ENCODE assay signal across 9 cellular contexts in genomic region chr22:38260760-38261477, GRCh38. TPM values are rescaled to one million over a fixed set of nuclear protein-coding genes. Genes with fewer than 3 reads are reported as not detected.
DNase-seq lines count a peak whose midpoint lies in the region; ATAC-seq and TF ChIP-seq lines count a peak whose summit lies in the region.
"Had no signal": no experiment of that assay in that cellular context is flagged by ENCODE, and none has a peak within 500 bp of the region (broad histone marks: within the 10 kb centered on the region; RNA-seq: fewer than 3 reads in every experiment).

No MANE protein-coding gene starts in this region.

- no peak for DNase-seq in activated naive CD4-positive, alpha-beta T cell treated with anti-CD3 and anti-CD28 coated beads, Interleukin-2, amount 50 U/mL, for 72 hours (ENCODE audit: low spot score in 2 of 2)
- DNase-seq in activated naive CD4-positive, alpha-beta T cell treated with anti-CD3 and anti-CD28 coated beads, Interleukin-2, amount 50 U/mL, for 16 hours, result no peak
- DNase-seq in astrocyte of the hippocampus (ENCODE audit: low read depth, low spot score), result peak; percentile 68
- no peak for DNase-seq in mesothelial cell of epicardium (ENCODE audit: low spot score in 2 of 2, unreplicated experiment in 2 of 2)
- DNase-seq in upper lobe of right lung, result no peak
- DNase-seq in Calu3, result no peak
- no peak for DNase-seq in DMS53 (lab: John Stamatoyannopoulos, UW)
- no peak for DNase-seq in cortex of kidney (lab: John Stamatoyannopoulos, UW)

- ATAC-seq in activated naive CD4-positive, alpha-beta T cell treated with anti-CD3 and anti-CD28 coated beads, Interleukin-2, amount 50 U/mL, for 72 hours, result no peak
- no peak for ATAC-seq in upper lobe of right lung

- peak overlapping the region; percentile 12 for H3K4me3 ChIP-seq in upper lobe of right lung

- H3K4me3 Mint-ChIP-seq in mesothelial cell of epicardium (no peak overlapping the region), Calu3 (ENCODE audit: low read depth, unreplicated experiment) (no peak overlapping the region)
- H3K4me3 Mint-ChIP-seq: stimulated activated naive CD8-positive, alpha-beta T cell treated with anti-CD3 and anti-CD28 coated beads, Interleukin-15, Interleukin-2, amounts not matched to agents 100 ng/mL and 50 ng/mL, for 24 hours had no signal

- H3K27me3 ChIP-seq in upper lobe of right lung, result no peaks in the 10 kb centered on the region

- no peaks in the 10 kb centered on the region for H3K27me3 Mint-ChIP-seq in mesothelial cell of epicardium (ENCODE audit: low read depth)
- H3K27me3 Mint-ChIP-seq in Calu3 (ENCODE audit: unreplicated experiment), result no peaks in the 10 kb centered on the region
- H3K27me3 Mint-ChIP-seq: stimulated activated naive CD8-positive, alpha-beta T cell treated with anti-CD3 and anti-CD28 coated beads, Interleukin-15, Interleukin-2, amounts not matched to agents 100 ng/mL and 50 ng/mL, for 24 hours had no signal

- H3K9me3 ChIP-seq in upper lobe of right lung, result no peaks in the 10 kb centered on the region

- peaks cover 57% of the 10 kb centered on the region for H3K4me1 ChIP-seq in upper lobe of right lung

- CTCF ChIA-PET in Calu3 (lab: Charles Lee), result no interaction called here

- no peaks in the 10 kb centered on the region for H3K9me3 Mint-ChIP-seq in activated naive CD4-positive, alpha-beta T cell treated with anti-CD3 and anti-CD28 coated beads, Interleukin-2, amount 50 U/mL, for 72 hours
- H3K9me3 Mint-ChIP-seq in mesothelial cell of epicardium, result no peaks in the 10 kb centered on the region
- no peaks in the 10 kb centered on the region for H3K9me3 Mint-ChIP-seq in Calu3 (ENCODE audit: low read depth, unreplicated experiment)
- H3K9me3 Mint-ChIP-seq: stimulated activated naive CD8-positive, alpha-beta T cell treated with anti-CD3 and anti-CD28 coated beads, Interleukin-15, Interleukin-2, amounts not matched to agents 100 ng/mL and 50 ng/mL, for 24 hours had no signal

- intact Hi-C loops in upper lobe of right lung (cut with DNase I) (no loop called here), Calu3 (cut with micrococcal nuclease; ENCODE audit: unreplicated experiment) (no loop called here)

- H3K4me1 Mint-ChIP-seq in mesothelial cell of epicardium (peaks cover 34% of the 10 kb centered on the region), Calu3 (ENCODE audit: low read depth, unreplicated experiment) (peaks cover 40% of the 10 kb centered on the region)

- no peak for TF ChIP-seq CTCF in mesothelial cell of epicardium (IDR thresholded peaks at IDR 0.05; ENCODE audit: unreplicated experiment)
- TF ChIP-seq CTCF in upper lobe of right lung (IDR thresholded peaks at IDR 0.05), result peak; percentile 22
- TF ChIP-seq CTCF in Calu3 (IDR thresholded peaks at IDR 0.05; ENCODE audit: unreplicated experiment), result no peak

- H3K27ac Mint-ChIP-seq in activated naive CD4-positive, alpha-beta T cell treated with anti-CD3 and anti-CD28 coated beads, Interleukin-2, amount 50 U/mL, for 72 hours, result peak overlapping the region; percentile 34 to 73
- peak overlapping the region; percentile 83 for H3K27ac Mint-ChIP-seq in mesothelial cell of epicardium
- H3K27ac Mint-ChIP-seq in Calu3 (ENCODE audit: unreplicated experiment), result no peak overlapping the region
- H3K27ac Mint-ChIP-seq: stimulated activated naive CD8-positive, alpha-beta T cell treated with anti-CD3 and anti-CD28 coated beads, Interleukin-15, Interleukin-2, amounts not matched to agents 100 ng/mL and 50 ng/mL, for 24 hours had no signal

- H3K27ac ChIP-seq in upper lobe of right lung, result peak overlapping the region; percentile 70

- no TSS peak for BruUV-seq in Calu3 (replicated peaks; lab: Mats Ljungman, UMichigan)

- H3K36me3 Mint-ChIP-seq in activated naive CD4-positive, alpha-beta T cell treated with anti-CD3 and anti-CD28 coated beads, Interleukin-2, amount 50 U/mL, for 72 hours, result no peaks in the 10 kb centered on the region
- H3K36me3 Mint-ChIP-seq in mesothelial cell of epicardium, result peaks cover 8% of the 10 kb centered on the region
- peaks cover 44% of the 10 kb centered on the region for H3K36me3 Mint-ChIP-seq in Calu3 (ENCODE audit: insufficient read depth, unreplicated experiment)

- peaks cover 7% of the 10 kb centered on the region for H3K36me3 ChIP-seq in upper lobe of right lung

RNA-seq across cellular contexts. Expression of gene TMEM184B, which starts 11.9 kb away (rescaled TPM):
- total RNA-seq in activated naive CD4-positive, alpha-beta T cell treated with anti-CD3 and anti-CD28 coated beads, Interleukin-2, amount 50 U/mL, for 72 hours, result 10 to 100 TPM; 21.4 to 22.0 TPM
- 61.4 to 64.0 TPM (median 62.8 TPM) in 3 replicates for total RNA-seq in mesothelial cell of epicardium
- total RNA-seq in upper lobe of right lung, result 79.2 TPM
- 113 and 114 TPM in 2 replicates for total RNA-seq in Calu3 (2022)

RNA-seq across cellular contexts. Expression of gene CSNK1E, which starts 56.3 kb away (rescaled TPM):
- 100 to 1,000 TPM in 1 of 2 donors, 10 to 100 TPM in 1; 99.6 to 110 TPM for total RNA-seq in activated naive CD4-positive, alpha-beta T cell treated with anti-CD3 and anti-CD28 coated beads, Interleukin-2, amount 50 U/mL, for 72 hours
- total RNA-seq in mesothelial cell of epicardium (261 to 264 TPM (median 261 TPM) in 3 replicates), upper lobe of right lung (115 TPM), Calu3 (2022) (172 and 178 TPM in 2 replicates)

RNA-seq across cellular contexts. Expression of gene MAFF, which starts 59.1 kb away (rescaled TPM):
- 10 to 100 TPM; 12.4 to 21.2 TPM for total RNA-seq in activated naive CD4-positive, alpha-beta T cell treated with anti-CD3 and anti-CD28 coated beads, Interleukin-2, amount 50 U/mL, for 72 hours
- total RNA-seq in mesothelial cell of epicardium (33.4 to 35.3 TPM (median 34.1 TPM) in 3 replicates), upper lobe of right lung (48.9 TPM), Calu3 (2022) (62.4 and 64.8 TPM in 2 replicates)
